Comparison of ENCODE assay signal across 8 cellular contexts in genomic region chr12:110501378-110501721, GRCh38.
A peak's percentile ranks its signal among the peaks of the same experiment; 100 is the strongest.
DNase-seq lines count a peak whose midpoint lies in the region; ATAC-seq and TF ChIP-seq lines count a peak whose summit lies in the region.

No MANE protein-coding gene starts in this region.

- in situ Hi-C loops in GM13977 (cut with MboI; ENCODE audit: low pct_unique_long_range_greater_than_20kb, low sequenced_read_pairs, unreplicated experiment): no loop called here

- no peak for TF ChIP-seq CTCF in GM13977 (IDR thresholded peaks at IDR 0.05; ENCODE audit: extremely low read depth, insufficient read depth, missing control alignments)

- peak; percentile 45 for DNase-seq in AG20443 (ENCODE audit: low spot score)
- DNase-seq in GM13977 (ENCODE audit: low spot score): peak; percentile 27
- DNase-seq in NOMO-1 (lab: John Stamatoyannopoulos, UW; ENCODE audit: unreplicated experiment in 2 of 2): peak; percentile 54 to 65
- DNase-seq in astrocyte of the hippocampus (ENCODE audit: low read depth, low spot score): peak; percentile 68
- peak; percentile 42 for DNase-seq in iPS-NIHi7 (ENCODE audit: extremely low spot score)
- DNase-seq in stimulated activated CD4-positive, alpha-beta T cell treated with anti-CD3 and anti-CD28 coated beads, Interleukin-4, amount 100 ng/mL, for 1 hour: peak; percentile 17
- DNase-seq in activated CD8-positive, alpha-beta memory T cell treated with anti-CD3 and anti-CD28 coated beads, Interleukin-2, amount 50 U/mL, for 48 hours: no peak

- peak; percentile 18 for ATAC-seq in HG03439 (IDR thresholded peaks at IDR 0.05; ENCODE audit: unreplicated experiment)
